34 cellular contexts compared by ENCODE assay signal in the genomic region with DNA sequence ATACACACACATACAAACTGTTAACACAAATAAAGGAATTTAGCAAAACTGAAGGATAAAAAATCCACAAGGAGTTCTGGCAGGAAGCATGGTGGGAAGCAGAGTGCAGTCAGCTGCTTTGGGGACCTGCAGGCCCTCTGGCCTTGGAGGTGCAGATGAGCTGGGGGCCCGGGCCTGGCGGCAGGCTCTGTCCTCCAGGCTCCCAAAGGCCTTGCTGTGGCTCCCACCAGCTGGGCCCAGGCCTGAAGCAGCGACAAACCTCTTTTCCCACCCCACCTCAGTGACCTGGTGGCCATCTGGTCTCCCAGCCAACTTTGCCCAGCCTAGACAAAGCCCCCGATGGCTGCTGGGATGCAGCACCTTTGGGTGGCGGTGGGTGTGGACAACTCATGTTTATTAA.
"Had no signal": no experiment of that assay in that cellular context is flagged by ENCODE, and none has a peak within 500 bp of the region (broad histone marks: within the 10 kb centered on the region; RNA-seq: fewer than 3 reads in every experiment).

No MANE protein-coding gene starts in this region.

- H3K4me3 ChIP-seq: MG63 had no signal

- H3K27me3 ChIP-seq: MG63 had no signal

- H3K9me3 ChIP-seq: MG63 had no signal

- H3K9ac ChIP-seq: KMS-11 had no signal

- DNase-seq: Karpas-422, Kasumi-1, KG1, MG63, MM.1S, MV-4-11, NCI-H1048, NCI-H1092, NCI-H1092 treated with DMSO at 0.1 percent for 48 hours, NCI-H1105, NCI-H1105 treated with DMSO at 0.1 percent for 48 hours, NCI-H1417, NCI-H1417 treated with DMSO at 0.1 percent for 48 hours, NCI-H1436, NCI-H146, NCI-H1694, NCI-H1694 treated with DMSO at 0.1 percent for 48 hours, NCI-H187, NCI-H187 treated with DMSO at 0.1 percent for 48 hours, NCI-H1930, NCI-H2029, NCI-H2029 treated with DMSO at 0.1 percent for 48 hours, NCI-H2081, NCI-H2081 treated with DMSO at 0.1 percent for 48 hours, NCI-H2107, NCI-H2171, NCI-H2171 treated with DMSO at 0.1 percent for 48 hours, NCI-H2227 treated with DMSO at 0.1 percent for 48 hours, NCI-H226, NCI-H345, NCI-H446, NCI-H446 treated with DMSO at 0.1 percent for 48 hours, NCI-H510A had no signal

- H3K36me3 ChIP-seq: MG63 had no signal

- H3K27ac ChIP-seq: KMS-11 had no signal

- H3K4me2 ChIP-seq: KMS-11 had no signal
